Comparison of ENCODE assay signal across 8 cellular contexts in genomic region chr19:22545751-22546150, GRCh38.
DNase-seq lines count a peak whose midpoint lies in the region; ATAC-seq, FAIRE-seq and TF ChIP-seq lines count a peak whose summit lies in the region.

No MANE protein-coding gene starts in this region.

- no peaks in the 10 kb centered on the region for H3K4me1 Mint-ChIP-seq in effector memory CD8-positive, alpha-beta T cell (ENCODE audit: low read depth in 2 of 2)

- no peak overlapping the region for H3K4me3 Mint-ChIP-seq in effector memory CD8-positive, alpha-beta T cell

- no peak for ATAC-seq in HG02885 (IDR thresholded peaks at IDR 0.05; ENCODE audit: poor library complexity, unreplicated experiment)
- ATAC-seq in effector memory CD8-positive, alpha-beta T cell (replicated peaks): no peak

- DNase-seq in AG20443 (ENCODE audit: low spot score) (peak; percentile 16), GM13976 (ENCODE audit: low spot score) (peak; percentile 32), RPMI8226 (peak; percentile 75), frontal cortex (ENCODE audit: low spot score in 2 of 2) (peak; percentile 35 to 52), SIG-M5 treated with dmso at 0.1 percent for 504 hours (lab: John Stamatoyannopoulos, UW; ENCODE audit: unreplicated experiment) (no peak)
- peak; percentile 16 for DNase-seq in stimulated activated CD4-positive, alpha-beta T cell treated with anti-CD3 and anti-CD28 coated beads, Interleukin-1b, Interleukin-23, amount 100 ng/mL, for 48 hours
- no peak for DNase-seq in effector memory CD8-positive, alpha-beta T cell

- FAIRE-seq in frontal cortex (lab: Jason Lieb, UNC): no peak

- no peaks in the 10 kb centered on the region for H3K36me3 Mint-ChIP-seq in effector memory CD8-positive, alpha-beta T cell (ENCODE audit: insufficient read depth)

- peaks cover 13 to 33% of the 10 kb centered on the region in 2 donors for H3K9me3 Mint-ChIP-seq in effector memory CD8-positive, alpha-beta T cell

- H3K27me3 Mint-ChIP-seq in effector memory CD8-positive, alpha-beta T cell: no peaks in the 10 kb centered on the region

- in situ Hi-C loops in GM13976 (cut with MboI; ENCODE audit: low sequenced_read_pairs, unreplicated experiment): no loop called here

- H3K27ac Mint-ChIP-seq in effector memory CD8-positive, alpha-beta T cell: no peak overlapping the region

- no peak for TF ChIP-seq CTCF in GM13976 (IDR thresholded peaks at IDR 0.05; ENCODE audit: borderline replicate concordance, control extremely low read depth, extremely low read depth, insufficient read depth, missing control alignments)

Comparison
In these comparisons a context has a peak if more than half of its experiments do, and no peak if none do; other contexts are left out.
1. DNase-seq: peak in AG20443 (single experiment), GM13976 (single experiment), RPMI8226 (single experiment), frontal cortex (2 of 2) and stimulated activated CD4-positive, alpha-beta T cell treated with anti-CD3 and anti-CD28 coated beads, Interleukin-1b, Interleukin-23, amount 100 ng/mL, for 48 hours (single experiment); none in effector memory CD8-positive, alpha-beta T cell (0 of 3) and SIG-M5 treated with dmso at 0.1 percent for 504 hours (single experiment).